Comparison of ENCODE assay signal across 8 cellular contexts in the genomic region with DNA sequence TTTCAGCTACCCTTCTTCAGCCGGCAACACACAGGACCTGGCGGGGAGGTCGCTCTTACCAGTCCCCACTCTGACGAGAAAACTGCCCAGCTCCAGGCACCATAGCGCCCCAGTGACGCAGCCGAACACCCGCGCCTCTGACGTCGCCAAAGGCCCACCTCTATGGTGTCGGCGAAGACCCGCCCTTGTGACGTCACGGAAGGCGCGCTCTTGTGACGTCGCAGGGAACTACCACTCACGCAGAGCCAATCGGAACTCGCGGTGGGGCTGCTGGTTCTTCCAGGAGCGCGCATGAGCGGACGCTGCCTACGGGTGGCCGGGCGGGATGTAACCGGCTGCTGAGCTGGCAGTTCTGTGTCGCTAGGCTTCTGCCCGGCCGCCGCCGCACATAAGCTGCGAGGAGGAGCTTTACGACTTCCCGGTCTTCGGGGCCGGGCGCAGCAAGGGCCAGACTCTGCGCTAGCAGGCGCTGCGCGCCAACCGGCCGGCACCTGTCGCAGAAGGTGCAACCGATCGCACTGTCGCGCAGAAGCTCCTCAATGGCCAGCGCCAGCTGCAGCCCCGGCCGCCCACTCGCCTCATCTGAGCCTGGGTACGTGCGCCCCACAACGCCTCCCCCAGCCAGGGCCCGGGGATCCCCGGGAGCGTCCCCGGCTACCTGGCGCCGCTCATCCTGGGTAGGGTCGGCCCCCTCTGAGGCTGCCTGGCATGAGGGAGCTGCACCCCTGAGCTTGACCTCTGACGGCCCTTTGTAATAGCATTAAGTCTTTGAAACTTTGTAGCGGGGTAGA.
DNase-seq lines count a peak whose midpoint lies in the region; ATAC-seq, FAIRE-seq and TF ChIP-seq lines count a peak whose summit lies in the region.
"Not testable (repeated sequence)": the region's sequence is repeated elsewhere in the genome, so short reads cannot be mapped to it uniquely, and the experiment has no call there.

No MANE protein-coding gene starts in this region.

- peak; percentile 100 for ATAC-seq in HG02852 (IDR thresholded peaks at IDR 0.05; ENCODE audit: unreplicated experiment)
- ATAC-seq in left cardiac atrium: peak; percentile 100

- not testable (repeated sequence) for TF ChIP-seq POLR2A in GM12892 (IDR thresholded peaks at IDR 0.05; ENCODE audit: low read depth, low read length)

- FAIRE-seq in GM12892 (lab: Jason Lieb, UNC): peak; percentile 83

- DNase-seq in GM12892 (ENCODE audit: insufficient read length): peak; percentile 58
- DNase-seq in NCI-H1436 treated with DMSO at 0.1 percent for 48 hours (lab: John Stamatoyannopoulos, UW): peak; percentile 99
- peak; percentile 100 for DNase-seq in T follicular helper cell (ENCODE audit: low read depth)
- DNase-seq in amniotic epithelial cell (ENCODE audit: low read depth): peak; percentile 97
- DNase-seq in left cardiac atrium: peak; percentile 100
- DNase-seq in posterior vena cava (ENCODE audit: low spot score): peak; percentile 100
- peak; percentile 100 for DNase-seq in ureter (ENCODE audit: low spot score)

- intact Hi-C loops in left cardiac atrium (cut with DNase I); posterior vena cava (cut with DNase I): not testable (repeated sequence)

Comparison
In these comparisons a context has a peak if more than half of its experiments do, and no peak if none do; other contexts are left out.
1. Peak in every context shown above with its lines: DNase-seq and ATAC-seq.